ENCODE assay signal across 7 cellular contexts in the genomic region with DNA sequence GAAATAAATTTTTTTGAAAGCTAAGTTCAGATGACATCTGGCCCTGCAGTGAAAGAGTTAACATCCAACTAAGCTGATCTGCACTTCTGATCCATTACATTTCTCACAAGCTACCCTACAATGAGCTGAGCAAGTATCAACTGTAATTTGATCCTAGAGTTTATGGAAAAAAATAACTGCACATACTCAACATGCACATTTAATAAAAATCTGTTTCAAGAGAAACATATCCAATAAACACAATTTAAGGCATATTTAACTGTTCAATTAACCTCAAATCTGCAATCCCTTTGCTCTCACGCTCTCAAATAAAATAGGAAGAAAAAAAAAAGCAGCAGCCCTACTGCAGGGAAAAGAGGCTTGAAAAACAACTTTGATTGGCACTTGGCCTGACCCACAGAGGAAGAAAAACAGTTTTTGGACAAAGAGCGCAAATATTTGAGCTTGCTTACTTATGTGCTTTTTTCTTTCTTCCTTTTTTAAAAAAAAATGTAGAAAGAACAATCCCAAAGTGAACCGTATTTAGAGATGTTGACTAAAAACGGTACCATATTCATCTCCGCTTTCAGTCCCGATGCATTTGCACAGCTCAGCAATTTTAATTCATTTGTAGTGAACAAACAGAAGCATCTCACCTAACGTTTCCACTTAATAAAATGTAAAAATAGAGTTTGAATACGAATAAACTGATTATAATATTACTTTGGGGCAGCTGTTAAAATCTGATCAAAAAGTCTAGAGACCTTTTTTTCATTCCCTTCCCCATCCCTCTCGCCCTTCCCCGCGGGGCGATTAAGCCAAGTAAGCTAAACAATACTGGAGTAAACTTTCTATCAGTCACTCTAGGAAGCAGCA. TPM values are rescaled to one million over a fixed set of nuclear protein-coding genes. Genes with fewer than 3 reads are reported as not detected.
DNase-seq lines count a peak whose midpoint lies in the region; ATAC-seq and TF ChIP-seq lines count a peak whose summit lies in the region.

No MANE protein-coding gene starts in this region.

- intact Hi-C loops in breast epithelium (cut with DNase I; ENCODE audit: low total_unique reads) = no loop called here
- intact Hi-C loops in tibial artery (cut with DNase I; ENCODE audit: low total_unique reads) = loop anchor here (5.0 to 10.0 kb wide), 2 partner anchors 478 to 535 kb away; no protein-coding TSS in a partner anchor

- TF ChIP-seq CTCF in GM12875 (IDR thresholded peaks at IDR 0.05; ENCODE audit: borderline replicate concordance, insufficient read depth, low read depth, low read length) = no peak
- no peak for TF ChIP-seq CTCF in breast epithelium (IDR thresholded peaks at IDR 0.05)
- TF ChIP-seq CTCF in lung (IDR thresholded peaks at IDR 0.05; ENCODE audit: control extremely low read depth, extremely low read depth) = no peak
- TF ChIP-seq CTCF in tibial artery (IDR thresholded peaks at IDR 0.05) = no peak

- ATAC-seq in lung (ENCODE audit: insufficient read depth, low FRiP score) (no peak), GM18502 (IDR thresholded peaks at IDR 0.05; ENCODE audit: poor library complexity, unreplicated experiment) (no peak)

- peak; percentile 57 for DNase-seq in NCI-H446 treated with DMSO at 0.1 percent for 48 hours (lab: John Stamatoyannopoulos, UW)
- DNase-seq in breast epithelium (ENCODE audit: low spot score in 2 of 2) = no peak
- DNase-seq in lung (ENCODE audit: low spot score) = no peak
- DNase-seq in tibial artery = no peak
- DNase-seq in NCI-H2227 treated with DMSO at 0.1 percent for 48 hours (lab: John Stamatoyannopoulos, UW) = no peak

- H3K9me3 ChIP-seq in breast epithelium = no peaks in the 10 kb centered on the region
- H3K9me3 ChIP-seq in lung (ENCODE audit: control insufficient read depth in 2 of 2, insufficient read depth in 1 of 2, low read length in 1 of 2) = no peaks in the 10 kb centered on the region
- H3K9me3 ChIP-seq in tibial artery = no peaks in the 10 kb centered on the region

- no peaks in the 10 kb centered on the region for H3K36me3 ChIP-seq in breast epithelium
- no peaks in the 10 kb centered on the region for H3K36me3 ChIP-seq in lung (ENCODE audit: control insufficient read depth in 2 of 2, insufficient read depth in 2 of 2, low read length in 2 of 2)
- H3K36me3 ChIP-seq in tibial artery = no peaks in the 10 kb centered on the region

- no peaks in the 10 kb centered on the region for H3K27me3 ChIP-seq in breast epithelium
- H3K27me3 ChIP-seq in lung (ENCODE audit: control insufficient read depth, insufficient read depth) = no peaks in the 10 kb centered on the region
- H3K27me3 ChIP-seq in tibial artery = no peaks in the 10 kb centered on the region

- 1 to 3% methylated on average over 12 of the region's 12 CpGs for WGBS in lung, 2 donors

- H3K4me3 ChIP-seq in GM12875 (ENCODE audit: low read depth, low read length) (peak overlapping the region; percentile 73), breast epithelium (peak overlapping the region; percentile 81 to 96 (median 84)), lung (peak overlapping the region; percentile 78), tibial artery (peak overlapping the region; percentile 96 to 97)

- peak overlapping the region; percentile 92 to 93 for H3K27ac ChIP-seq in breast epithelium
- H3K27ac ChIP-seq in lung (ENCODE audit: low read depth in 1 of 2, low read length in 1 of 2) = no peak overlapping the region
- peak overlapping the region; percentile 80 to 83 for H3K27ac ChIP-seq in tibial artery

- H3K4me1 ChIP-seq in breast epithelium (no peaks in the 10 kb centered on the region), lung (ENCODE audit: control insufficient read depth in 2 of 2, insufficient read depth in 2 of 2, low read length in 2 of 2) (no peaks in the 10 kb centered on the region), tibial artery (peaks cover 0 to 43% (median 19%) of the 10 kb centered on the region in 4 donors)

- no peak for TF ChIP-seq POLR2A in breast epithelium (IDR thresholded peaks at IDR 0.05)

RNA-seq across cellular contexts. Expression of gene SESN3, which starts 1.6 kb away (rescaled TPM):
- 10 to 100 TPM; 28.2 to 98.1 (median 39.7) TPM for total RNA-seq in breast epithelium
- 10 to 100 TPM; 35.3 to 73.3 TPM for total RNA-seq in lung
- polyA plus RNA-seq in lung = 1 to 10 TPM; 4.0 to 4.8 TPM

Comparison
In these comparisons a context has a peak if more than half of its experiments do, and no peak if none do; other contexts are left out.
1. H3K27ac ChIP-seq: peak in breast epithelium (2 of 2) and tibial artery (2 of 2); none in lung (0 of 2).
2. Peak in every context shown above with its lines, with median percentiles within 50 percentile points of each other: H3K4me3 ChIP-seq.